Comparison of ENCODE assay signal across 10 cellular contexts in the genomic region with DNA sequence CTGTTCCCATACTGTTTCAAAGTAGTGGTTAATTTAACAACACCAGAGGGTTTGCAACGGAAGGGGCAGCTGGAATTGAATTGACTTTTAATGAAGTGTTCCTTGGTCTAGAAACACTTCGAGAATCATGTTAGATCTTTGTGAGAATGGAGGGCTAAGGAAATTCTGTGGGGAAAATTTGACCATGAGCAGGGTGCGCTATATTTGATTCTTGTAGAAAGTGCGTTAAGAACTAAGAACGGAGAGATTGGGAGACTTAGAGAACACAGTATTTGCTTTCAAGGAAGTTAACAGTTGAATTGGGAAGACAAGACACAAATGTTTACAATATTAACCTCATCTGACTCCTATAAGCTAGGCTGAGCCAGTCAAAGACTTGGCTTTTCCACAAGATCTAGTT. TPM values are rescaled to one million over a fixed set of nuclear protein-coding genes. Genes with fewer than 3 reads are reported as not detected.
DNase-seq lines count a peak whose midpoint lies in the region; ATAC-seq and TF ChIP-seq lines count a peak whose summit lies in the region.
"Had no signal": no experiment of that assay in that cellular context is flagged by ENCODE, and none has a peak within 500 bp of the region (broad histone marks: within the 10 kb centered on the region; RNA-seq: fewer than 3 reads in every experiment).

No MANE protein-coding gene starts in this region.

- H3K79me1 ChIP-seq in trophoblast cell (ENCODE audit: low read length), result peaks cover 4% of the 10 kb centered on the region

- H3K4me1 ChIP-seq in ES-I3 (ENCODE audit: insufficient read depth, low read length), result 0 out of 2 replicates have a peak, but pooled peaks cover 6% of the 10 kb centered on the region
- H3K4me1 ChIP-seq in RWPE2 (ENCODE audit: insufficient read depth, poor library complexity, severe bottlenecking), result peaks cover 15% of the 10 kb centered on the region
- peaks cover 0 to 7% of the 10 kb centered on the region in 2 donors for H3K4me1 ChIP-seq in esophagus (ENCODE audit: control insufficient read depth in 2 of 2, insufficient read depth in 2 of 2, low read length in 1 of 2)
- H3K4me1 ChIP-seq in trophoblast cell (ENCODE audit: control insufficient read depth in 1 of 2, insufficient read depth in 2 of 2, low read length in 2 of 2), result peaks cover 0 to 6% of the 10 kb centered on the region in 2 experiments

- H2BK5ac ChIP-seq in trophoblast cell (ENCODE audit: low read depth, low read length, poor library complexity), result no peak overlapping the region

- no peak overlapping the region for H2AK5ac ChIP-seq in trophoblast cell (ENCODE audit: low read length)

- no peaks in the 10 kb centered on the region for H3K27me3 ChIP-seq in RWPE2 (ENCODE audit: insufficient read depth, poor library complexity, severe bottlenecking)
- H3K27me3 ChIP-seq in esophagus (ENCODE audit: control insufficient read depth in 1 of 2, insufficient read depth in 2 of 2, low read length in 2 of 2), result no peaks in the 10 kb centered on the region
- H3K27me3 ChIP-seq in trophoblast cell (ENCODE audit: insufficient read depth, low read length), result no peaks in the 10 kb centered on the region

- H3K9me3 ChIP-seq in ES-I3 (ENCODE audit: control insufficient read depth, insufficient read depth, low read length) (no peaks in the 10 kb centered on the region), RWPE2 (ENCODE audit: severe bottlenecking) (peaks cover 8% of the 10 kb centered on the region), esophagus (ENCODE audit: control insufficient read depth in 2 of 2, insufficient read depth in 1 of 2, low read depth in 1 of 2, low read length in 1 of 2) (no peaks in the 10 kb centered on the region), trophoblast cell (ENCODE audit: insufficient read depth, low read depth, low read length) (no peaks in the 10 kb centered on the region)

- H3K79me2 ChIP-seq in trophoblast cell (ENCODE audit: control insufficient read depth, insufficient read depth, low read length, poor library complexity), result peaks cover 8% of the 10 kb centered on the region

- H2AFZ ChIP-seq in trophoblast cell (ENCODE audit: insufficient read depth, low read length, poor library complexity), result no peak overlapping the region

- ATAC-seq in RWPE2 (ENCODE audit: low read depth) (no peak), GM18517 (IDR thresholded peaks at IDR 0.05; ENCODE audit: unreplicated experiment) (no peak)

- no peak for TF ChIP-seq CTCF in RWPE2 (IDR thresholded peaks at IDR 0.05; ENCODE audit: poor library complexity, severe bottlenecking)

- no peak overlapping the region for H2BK12ac ChIP-seq in trophoblast cell (ENCODE audit: low read length)

- peak overlapping the region; percentile 99 for H3K4me2 ChIP-seq in trophoblast cell (ENCODE audit: low read length)

- H3K4ac ChIP-seq in trophoblast cell (ENCODE audit: low read depth, low read length), result peak overlapping the region; percentile 78

- no peak overlapping the region for H3K14ac ChIP-seq in trophoblast cell (ENCODE audit: low read length)

- no peak overlapping the region for H4K12ac ChIP-seq in trophoblast cell (ENCODE audit: low read depth, low read length)

- DNase-seq in RWPE2 (ENCODE audit: low spot score) (no peak), trophoblast cell (no peak), NCI-H128 (lab: John Stamatoyannopoulos, UW; ENCODE audit: unreplicated experiment) (no peak), medulla oblongata (ENCODE audit: extremely low spot score) (no peak)
- DNase-seq in activated CD8-positive, alpha-beta memory T cell treated with anti-CD3 and anti-CD28 coated beads, Interleukin-2, amount 50 U/mL, for 48 hours, result no peak
- DNase-seq: activated effector memory CD4-positive, alpha-beta T cell treated with Interleukin-2 at 50 U/mL for 16 hours; retina had no signal

- H3K27ac ChIP-seq in RWPE2 (ENCODE audit: poor library complexity, severe bottlenecking), result no peak overlapping the region
- H3K27ac ChIP-seq in esophagus (ENCODE audit: low read depth in 2 of 2, low read length in 1 of 2), result peak overlapping the region in 1 of 2 donors; percentile 13
- H3K27ac ChIP-seq in trophoblast cell (ENCODE audit: low read depth, low read length), result no peak overlapping the region

- peak overlapping the region; percentile 7; the same call in 1 of the 2 replicates for H3K9ac ChIP-seq in ES-I3 (ENCODE audit: low read depth, low read length)
- H3K9ac ChIP-seq in trophoblast cell (ENCODE audit: low read length), result no peak overlapping the region

- no peak overlapping the region for H3K23ac ChIP-seq in trophoblast cell (ENCODE audit: low read length)

- no peak overlapping the region for H4K8ac ChIP-seq in trophoblast cell (ENCODE audit: low read depth, low read length)

- H3K4me3 ChIP-seq in RWPE2 (ENCODE audit: severe bottlenecking), result peak overlapping the region; percentile 56
- H3K4me3 ChIP-seq in esophagus (ENCODE audit: low read depth in 1 of 2, low read length in 2 of 2), result peak overlapping the region; percentile 84 to 93
- no peak overlapping the region for H3K4me3 ChIP-seq in trophoblast cell (ENCODE audit: low read depth, low read length)

- H3K18ac ChIP-seq in trophoblast cell (ENCODE audit: low read length), result no peak overlapping the region

- WGBS in esophagus, 2 donors, result 74 to 77% methylated on average over 5 of the region's 5 CpGs
- no CpG with 5 or more reads among the region's 5 CpGs for WGBS in trophoblast cell (ENCODE audit: extremely low coverage, insufficient coverage, insufficient read length)

- H3K36me3 ChIP-seq in ES-I3 (ENCODE audit: insufficient read depth, low read length), result no peaks in the 10 kb centered on the region
- H3K36me3 ChIP-seq in RWPE2 (ENCODE audit: low read depth), result peaks cover 14% of the 10 kb centered on the region
- H3K36me3 ChIP-seq in esophagus (ENCODE audit: control insufficient read depth in 2 of 2, insufficient read depth in 2 of 2, low read length in 1 of 2), result no peaks in the 10 kb centered on the region
- H3K36me3 ChIP-seq in trophoblast cell (ENCODE audit: control insufficient read depth in 1 of 2, insufficient read depth in 2 of 2, low read length in 2 of 2), result peaks cover 0 to 2% of the 10 kb centered on the region in 2 experiments

- H2BK120ac ChIP-seq in trophoblast cell (ENCODE audit: insufficient read depth, low read length, poor library complexity), result no peak overlapping the region

- no peak overlapping the region for H4K91ac ChIP-seq in trophoblast cell (ENCODE audit: low read depth, low read length)

RNA-seq across cellular contexts. Expression of gene ZNF212, which starts 1.2 kb away (rescaled TPM):
- polyA plus RNA-seq in esophagus, result 10 to 100 TPM; 10.2 to 15.6 TPM
- 5.5 and 5.8 TPM in 2 replicates for polyA plus RNA-seq in trophoblast cell (2013)

RNA-seq across cellular contexts. Expression of gene ZNF783, which starts 21.4 kb away (rescaled TPM):
- polyA plus RNA-seq in esophagus, result 1 to 10 TPM; 4.2 to 7.9 TPM
- polyA plus RNA-seq in trophoblast cell (2013), result 3.8 and 4.0 TPM in 2 replicates

RNA-seq across cellular contexts. Expression of gene ZNF282, which starts 45.3 kb away (rescaled TPM):
- polyA plus RNA-seq in esophagus, result 10 to 100 TPM in 1 of 2 donors, 1 to 10 TPM in 1; 9.5 to 11.7 TPM
- 11.3 and 11.5 TPM in 2 replicates for polyA plus RNA-seq in trophoblast cell (2013)
